In genomic region chr4:55854132-55854531, GRCh38 we compare ENCODE assay signal across 8 cellular contexts. TPM values are rescaled to one million over a fixed set of nuclear protein-coding genes. Genes with fewer than 3 reads are reported as not detected.
DNase-seq lines count a peak whose midpoint lies in the region; ATAC-seq, FAIRE-seq and TF ChIP-seq lines count a peak whose summit lies in the region.

No MANE protein-coding gene starts in this region.

- POLR2A ChIA-PET in A549 (lab: Yijun Ruan, JAX): interaction anchor here (1.8 kb wide), 1 partner anchor 12 kb away, joined by 7 read pairs; no protein-coding TSS in a partner anchor
- POLR2A ChIA-PET in HEK293T (lab: Yijun Ruan, JAX): interaction anchor here (0.7 to 1.7 kb wide), 5 partner anchors 9 to 91 kb away, joined by 3 to 11 read pairs (median 6); partner anchors contain the start of gene EXOC1L
- POLR2A ChIA-PET in K562 (lab: Yijun Ruan, JAX): interaction anchor here (0.6 to 0.8 kb wide), 4 partner anchors 12 to 1195 kb away, joined by 3 read pairs; no protein-coding TSS in a partner anchor

- H3K27ac ChIP-seq in A549 (peak overlapping the region; percentile 79 to 96), K562 (ENCODE audit: extremely low read depth, low read depth, low read length) (peak overlapping the region; percentile 87)

- peak overlapping the region; percentile 93 to 96 for H3K9ac ChIP-seq in K562 (ENCODE audit: insufficient read depth in 1 of 2, low read depth in 2 of 2, low read length in 2 of 2)

- BruUV-seq in K562 (replicated peaks; lab: Mats Ljungman, UMichigan): no TSS peak

- no peak for TF ChIP-seq RAD21 in A549 (conservative IDR thresholded peaks at IDR 0.05 in 1 of 2, IDR thresholded peaks at IDR 0.05 in 1 of 2)
- no peak for TF ChIP-seq RAD21 in K562 (CRISPR knock-in tag; conservative IDR thresholded peaks at IDR 0.05 in 1 of 2, IDR thresholded peaks at IDR 0.05 in 1 of 2)

- H3K27me3 ChIP-seq in K562 (ENCODE audit: control insufficient read depth in 2 of 2, insufficient read depth in 2 of 2, low read length in 2 of 2): no peaks in the 10 kb centered on the region

- TF ChIP-seq POLR2A in A549 (IDR thresholded peaks at IDR 0.05; ENCODE audit: low read length) (no peak), K562 (conservative IDR thresholded peaks at IDR 0.05) (no peak), lower leg skin (IDR thresholded peaks at IDR 0.05) (no peak)

- no peak for TF ChIP-seq CTCF in A549 (IDR thresholded peaks at IDR 0.05)
- no peak for TF ChIP-seq CTCF in K562 (IDR thresholded peaks at IDR 0.05 in 2 of 3, conservative IDR thresholded peaks at IDR 0.05 in 1 of 3; ENCODE audit: insufficient read depth in 2 of 3, low read depth in 1 of 3, low read length in 3 of 3)
- TF ChIP-seq CTCF in lower leg skin (IDR thresholded peaks at IDR 0.05): no peak

- H3K79me2 ChIP-seq in K562 (ENCODE audit: control insufficient read depth, insufficient read depth, low read length): peaks cover 29% of the 10 kb centered on the region

- DNase-seq in A549 (ENCODE audit: low read depth in 1 of 2, low spot score in 1 of 2) (no peak), HEK293T (ENCODE audit: extremely low spot score) (peak; percentile 11), K562 (ENCODE audit: extremely low read depth in 1 of 4, low spot score in 3 of 4) (peak in 3 of 4 experiments; percentile 7 to 18 (median 9)), lower leg skin (ENCODE audit: low spot score in 2 of 2) (no peak), NCI-H2029 treated with DMSO at 0.1 percent for 48 hours (lab: John Stamatoyannopoulos, UW) (no peak), SK-N-DZ (ENCODE audit: low spot score) (no peak), NCI-H1105 (lab: John Stamatoyannopoulos, UW) (no peak)

- CTCF ChIA-PET in A549 (lab: Yijun Ruan, JAX): interaction anchor here (1.5 to 1.6 kb wide), 2 partner anchors 13 to 409 kb away, joined by 3 to 4 read pairs; no protein-coding TSS in a partner anchor
- CTCF ChIA-PET in HEK293T (lab: Yijun Ruan, JAX): no interaction called here
- CTCF ChIA-PET in K562 (lab: Yijun Ruan, JAX; ENCODE audit: low intra/inter-chr PET ratio): no interaction called here

- no peaks in the 10 kb centered on the region for H3K9me1 ChIP-seq in K562 (ENCODE audit: control insufficient read depth, insufficient read depth, low read length)

- H3K4me2 ChIP-seq in A549 (peak overlapping the region; percentile 91), K562 (ENCODE audit: insufficient read depth, low read length) (peak overlapping the region; percentile 96)

- H3K4me3 ChIP-seq in A549 (peak overlapping the region; percentile 73), K562 (peak overlapping the region; percentile 97), lower leg skin (ENCODE audit: low read depth, poor library complexity, severe bottlenecking) (peak overlapping the region; percentile 93)

- no peaks in the 10 kb centered on the region for H4K20me1 ChIP-seq in K562 (replicated peaks; ENCODE audit: control insufficient read depth, insufficient read depth, low read length)

- ATAC-seq in A549: peak in 1 of 2 experiments; percentile 55; a peak in 3 of 6 replicates
- peak; percentile 56 for ATAC-seq in K562
- ATAC-seq in GM18858 (IDR thresholded peaks at IDR 0.05; ENCODE audit: unreplicated experiment): no peak

- no peak for FAIRE-seq in A549 (lab: Jason Lieb, UNC)
- FAIRE-seq in K562 (lab: Jason Lieb, UNC): no peak

- in situ Hi-C loops in K562 (cut with MboI): loop anchor here (10.0 kb wide), 1 partner anchor 499 kb away; no protein-coding TSS in a partner anchor

- intact Hi-C loops in K562 (cut with micrococcal nuclease): no loop called here
- intact Hi-C loops in lower leg skin (cut with DNase I; ENCODE audit: low total_unique reads): no loop called here

- peak overlapping the region; percentile 93 for H2AFZ ChIP-seq in K562 (ENCODE audit: low read depth, low read length)

- H3K9me3 ChIP-seq in A549: no peaks in the 10 kb centered on the region
- no peaks in the 10 kb centered on the region for H3K9me3 ChIP-seq in K562 (replicated peaks; ENCODE audit: control insufficient read depth, insufficient read depth, low read depth, low read length)

- 9% methylated on average over 5 of the region's 6 CpGs for WGBS in A549 (ENCODE audit: missing lambda C conversion rate)
- 0% methylated on average over 5 of the region's 6 CpGs for WGBS in K562 (ENCODE audit: insufficient coverage, low coverage, missing lambda C conversion rate)
- WGBS in lower leg skin, 2 donors: 24 to 26% methylated on average over 6 of the region's 6 CpGs

- peaks cover 3% of the 10 kb centered on the region; the same call in 2 of the 3 replicates for H3K4me1 ChIP-seq in A549
- peaks cover 3 to 7% of the 10 kb centered on the region in 2 experiments; a peak in 2 of 5 replicates for H3K4me1 ChIP-seq in K562 (replicated peaks in 1 of 2; ENCODE audit: control insufficient read depth in 2 of 2, insufficient read depth in 2 of 2, low read length in 2 of 2)

- no peak for TF ChIP-seq EP300 in A549 (IDR thresholded peaks at IDR 0.05)
- TF ChIP-seq EP300 in K562 (IDR thresholded peaks at IDR 0.05; ENCODE audit: low read length): no peak

- peaks cover 7% of the 10 kb centered on the region; the same call in 2 of the 3 replicates for H3K36me3 ChIP-seq in K562 (ENCODE audit: control insufficient read depth, insufficient read depth, low read length)

TF ChIP-seq in A549, 52 proteins besides CTCF, POLR2A, EP300 and RAD21 (continues in another document):
- TF ChIP-seq KDM1A (IDR thresholded peaks at IDR 0.05; ENCODE audit: low read depth) (no peak), ZFP36 (IDR thresholded peaks at IDR 0.05; ENCODE audit: borderline replicate concordance, partially characterized antibody) (no peak)

TF ChIP-seq in HEK293T, 16 proteins besides CTCF, POLR2A, EP300 and RAD21 (continues in another document):
- no peak for TF ChIP-seq L3MBTL2 (conservative IDR thresholded peaks at IDR 0.05)
- no peak for TF ChIP-seq ELF4 (IDR thresholded peaks at IDR 0.05)
- TF ChIP-seq NFRKB (IDR thresholded peaks at IDR 0.05): no peak

TF ChIP-seq in K562, 482 proteins besides CTCF, POLR2A, EP300 and RAD21:
- peak; percentile 48 for TF ChIP-seq MEIS2 (IDR thresholded peaks at IDR 0.05; ENCODE audit: partially characterized antibody)
- TF ChIP-seq TSC22D4 (tag; IDR thresholded peaks at IDR 0.05): no peak
TF ChIP-seq in K562: peak in this region for 1.

RNA-seq across cellular contexts. Expression of gene EXOC1, which starts 0.7 kb away (rescaled TPM):
- polyA plus RNA-seq in A549 (2011; rRNA removed): 22.4 and 23.4 TPM in 2 replicates
- polyA plus RNA-seq in A549 (2012; cell fraction: cytosol; rRNA removed): 4.2 and 4.5 TPM in 2 replicates
- polyA plus RNA-seq in A549 (2012; cell fraction: nucleus; rRNA removed): 5.2 and 6.8 TPM in 2 replicates
- 12.8 to 14.6 TPM (median 13.0 TPM) in 3 replicates for polyA plus RNA-seq in A549 (2017; fragmentation: RNase III; extraction: RNeasy Plus Mini Kit Qiagen cat#74134 plus additional on column Dnase treatment)
- 9.3 and 10.5 TPM in 2 replicates for polyA minus RNA-seq in A549 (2011; rRNA and poly(A)+ RNA removed)
- 14.5 and 61.2 TPM in 2 replicates for total RNA-seq in K562 (2011; cell fraction: chromatin; rRNA removed; ENCODE audit: low replicate concordance)
- 5.3 and 9.7 TPM in 2 replicates for total RNA-seq in K562 (2011; cell fraction: nucleolus; rRNA removed)
- 15.5 and 17.3 TPM in 2 replicates for total RNA-seq in K562 (2011; cell fraction: nucleoplasm; rRNA removed)
- 20.8 and 24.3 TPM in 2 replicates for total RNA-seq in K562 (2014; rRNA removed)
- 35.9 and 39.9 TPM in 2 replicates for total RNA-seq in K562 (2014; rRNA removed; fragmentation: Illumina TruSeq; extraction: Trizol)
- total RNA-seq in K562 (2015; rRNA removed; fragmentation: Illumina TruSeq; extraction: Trizol): 38.6 and 40.1 TPM in 2 replicates
- 26.2 TPM in 2 replicates for total RNA-seq in K562 (2021)
- 24.1 and 34.4 TPM in 2 replicates for polyA plus RNA-seq in K562 (2011; rRNA removed)
- 6.3 and 12.1 TPM in 2 replicates for polyA plus RNA-seq in K562 (2011; cell fraction: cytosol; rRNA removed)
- 41.1 and 53.7 TPM in 2 replicates for polyA plus RNA-seq in K562 (2011; cell fraction: nucleus; rRNA removed)
- 23.4 and 30.5 TPM in 2 replicates for polyA plus RNA-seq in K562 (2012)
- polyA plus RNA-seq in K562 (2014; fragmentation: Illumina TruSeq; extraction: Trizol): 42.8 and 45.5 TPM in 2 replicates
- 10 to 100 TPM; 16.0 to 19.5 TPM for polyA plus RNA-seq in K562 (2014; fragmentation: Nextera tagmentation; extraction: Ambion mirVana)
- polyA plus RNA-seq in K562 (2014; rRNA removed): 25.7 and 34.2 TPM in 2 replicates
- 44.5 and 53.7 TPM in 2 replicates for polyA minus RNA-seq in K562 (2011; rRNA and poly(A)+ RNA removed)
- polyA minus RNA-seq in K562 (2011; cell fraction: cytosol; rRNA and poly(A)+ RNA removed): 10.1 and 12.6 TPM in 2 replicates
- 20.9 and 37.4 TPM in 2 replicates for polyA minus RNA-seq in K562 (2011; cell fraction: nucleus; rRNA and poly(A)+ RNA removed)
- 10 to 100 TPM; 31.3 to 40.6 (median 36.8) TPM for total RNA-seq in lower leg skin
- 25.2 and 26.4 TPM in 2 replicates for polyA plus RNA-seq in SK-N-DZ (2014; cell fraction: cytosol; rRNA removed)
- polyA plus RNA-seq in SK-N-DZ (2014; cell fraction: nucleus; rRNA removed): 28.2 and 30.7 TPM in 2 replicates

RNA-seq across cellular contexts. Expression of gene EXOC1L, which starts 34.5 kb away (rescaled TPM):
- polyA plus RNA-seq in A549 (2011; rRNA removed) (not detected in 2 replicates), A549 (2017; fragmentation: RNase III; extraction: RNeasy Plus Mini Kit Qiagen cat#74134 plus additional on column Dnase treatment) (not detected in 3 replicates), K562 (2011; rRNA removed) (0.22 and 0.92 TPM in 2 replicates), K562 (2014; fragmentation: Illumina TruSeq; extraction: Trizol) (0.68 and 0.91 TPM in 2 replicates), K562 (2014; fragmentation: Nextera tagmentation; extraction: Ambion mirVana) (1 to 10 TPM; 2.7 to 3.9 TPM), K562 (2014; rRNA removed) (1.1 TPM in 2 replicates)
- not detected in 2 replicates for polyA plus RNA-seq in A549 (2012; cell fraction: cytosol; rRNA removed)
- not detected in 2 replicates for polyA plus RNA-seq in A549 (2012; cell fraction: nucleus; rRNA removed)
- not detected in 2 replicates for polyA minus RNA-seq in A549 (2011; rRNA and poly(A)+ RNA removed)
- 0.72 TPM in 1 of 2 replicates, not detected in the other for total RNA-seq in K562 (2011; cell fraction: chromatin; rRNA removed; ENCODE audit: low replicate concordance)
- not detected in 2 replicates for total RNA-seq in K562 (2011; cell fraction: nucleolus; rRNA removed)
- total RNA-seq in K562 (2011; cell fraction: nucleoplasm; rRNA removed): not detected in 2 replicates
- total RNA-seq in K562 (2014; rRNA removed) (0.29 TPM in 1 of 2 replicates, not detected in the other), K562 (2014; rRNA removed; fragmentation: Illumina TruSeq; extraction: Trizol) (1.3 and 1.5 TPM in 2 replicates), K562 (2015; rRNA removed; fragmentation: Illumina TruSeq; extraction: Trizol) (0.26 and 0.47 TPM in 2 replicates), K562 (2021) (0.38 and 0.94 TPM in 2 replicates), lower leg skin (not detected)
- 0.18 TPM in 1 of 2 replicates, not detected in the other for polyA plus RNA-seq in K562 (2011; cell fraction: cytosol; rRNA removed)
- polyA plus RNA-seq in K562 (2011; cell fraction: nucleus; rRNA removed): 0.30 and 0.35 TPM in 2 replicates
- 1.2 and 1.6 TPM in 2 replicates for polyA plus RNA-seq in K562 (2012)
- 0.45 and 0.95 TPM in 2 replicates for polyA minus RNA-seq in K562 (2011; rRNA and poly(A)+ RNA removed)
- not detected in 2 replicates for polyA minus RNA-seq in K562 (2011; cell fraction: cytosol; rRNA and poly(A)+ RNA removed)
- not detected in 2 replicates for polyA minus RNA-seq in K562 (2011; cell fraction: nucleus; rRNA and poly(A)+ RNA removed)
- polyA plus RNA-seq in SK-N-DZ (2014; cell fraction: cytosol; rRNA removed): not detected in 2 replicates
- polyA plus RNA-seq in SK-N-DZ (2014; cell fraction: nucleus; rRNA removed): not detected in 2 replicates

Comparison
In these comparisons a context has a peak if more than half of its experiments do, and no peak if none do; other contexts are left out.
1. DNase-seq: peak in HEK293T (single experiment) and K562 (3 of 4); none in A549 (0 of 2), lower leg skin (0 of 2), NCI-H2029 treated with DMSO at 0.1 percent for 48 hours (single experiment), SK-N-DZ (single experiment) and NCI-H1105 (single experiment).
2. Peak in every context shown above with its lines, with median percentiles within 50 percentile points of each other: H3K4me3 ChIP-seq.